10 cellular contexts compared by ENCODE assay signal in the genomic region with DNA sequence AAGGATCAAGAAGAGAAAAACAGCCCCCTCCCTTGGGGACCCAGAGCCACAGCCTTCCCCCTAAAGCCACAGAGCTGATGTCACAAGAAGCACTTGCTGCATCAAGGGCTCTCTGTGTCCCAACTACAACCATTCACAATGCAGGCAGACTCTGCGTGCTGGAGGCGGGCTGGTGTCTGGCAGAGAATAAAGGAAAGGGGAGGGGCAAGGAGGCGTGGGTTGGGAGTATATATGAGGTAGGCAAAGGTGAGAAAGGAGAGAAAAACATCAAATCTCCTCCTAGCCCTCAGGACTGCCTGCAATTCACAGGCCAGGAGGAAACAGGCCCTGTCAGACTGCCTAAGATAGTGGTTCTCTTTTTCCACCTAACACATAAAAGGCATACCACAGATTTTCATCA. TPM values are rescaled to one million over a fixed set of nuclear protein-coding genes. Genes with fewer than 3 reads are reported as not detected.
DNase-seq lines count a peak whose midpoint lies in the region; ATAC-seq and TF ChIP-seq lines count a peak whose summit lies in the region.
"Had no signal": no experiment of that assay in that cellular context is flagged by ENCODE, and none has a peak within 500 bp of the region (broad histone marks: within the 10 kb centered on the region; RNA-seq: fewer than 3 reads in every experiment).

No MANE protein-coding gene starts in this region.

- H3K27ac Mint-ChIP-seq in HFFc6, result no peak overlapping the region

- peak in 5 of 8 donors; percentile 31 to 59 (median 48) for ATAC-seq in heart right ventricle
- ATAC-seq in mucosa of descending colon, result peak; percentile 77

- peaks cover 6% of the 10 kb centered on the region for H3K4me1 Mint-ChIP-seq in HFFc6 (ENCODE audit: low read depth)

- H3K27me3 Mint-ChIP-seq in HFFc6 (ENCODE audit: insufficient read depth), result peaks cover 2% of the 10 kb centered on the region; the same call in 1 of the 2 replicates

- H3K36me3 ChIP-seq in heart right ventricle (no peaks in the 10 kb centered on the region), right atrium auricular region (no peaks in the 10 kb centered on the region), mucosa of descending colon (ENCODE audit: low read depth) (no peaks in the 10 kb centered on the region), stomach (no peaks in the 10 kb centered on the region)

- no peak for DNase-seq in heart right ventricle
- DNase-seq in right atrium auricular region (ENCODE audit: low spot score), result no peak
- peak; percentile 37 for DNase-seq in activated T-cell treated with anti-CD3 and anti-CD28 coated beads for 48 hours (ENCODE audit: low read depth)
- peak; percentile 76 to 89 (median 79) for DNase-seq in mucosa of descending colon
- DNase-seq in stomach, result peak; percentile 66
- no peak for DNase-seq in HFFc6
- no peak for DNase-seq in retina
- no peak for DNase-seq in G401 (ENCODE audit: low spot score)

- H3K27ac ChIP-seq in heart right ventricle (no peak overlapping the region), right atrium auricular region (no peak overlapping the region), stomach (peak overlapping the region in 4 of 5 donors; percentile 3 to 62 (median 28))

- in situ Hi-C loops in G401 (cut with HindIII; ENCODE audit: low sequenced_read_pairs), result no loop called here

- H3K9me3 Mint-ChIP-seq in HFFc6, result no peaks in the 10 kb centered on the region

- TF ChIP-seq EP300 in stomach (IDR thresholded peaks at IDR 0.05), result no peak

- H3K27me3 ChIP-seq in heart right ventricle (no peaks in the 10 kb centered on the region), right atrium auricular region (no peaks in the 10 kb centered on the region), stomach (no peaks in the 10 kb centered on the region)

- intact Hi-C loops in heart right ventricle (cut with DNase I), result no loop called here
- intact Hi-C loops in mucosa of descending colon (cut with DNase I, micrococcal nuclease), result no loop called here
- intact Hi-C loops in stomach (cut with DNase I; ENCODE audit: low total_unique reads), result no loop called here

- 71 to 76% methylated on average over 3 of the region's 3 CpGs for WGBS in heart right ventricle, 2 donors
- 24 to 51% (median 42%) methylated on average over 3 of the region's 3 CpGs for WGBS in stomach, 5 donors

- H3K9me3 ChIP-seq in heart right ventricle, result no peaks in the 10 kb centered on the region
- no peaks in the 10 kb centered on the region for H3K9me3 ChIP-seq in right atrium auricular region
- no peaks in the 10 kb centered on the region for H3K9me3 ChIP-seq in mucosa of descending colon
- H3K9me3 ChIP-seq in stomach, result no peaks in the 10 kb centered on the region

- H3K4me3 ChIP-seq in heart right ventricle (no peak overlapping the region), right atrium auricular region (no peak overlapping the region), mucosa of descending colon (no peak overlapping the region), stomach (no peak overlapping the region)

- TF ChIP-seq POLR2A in stomach (IDR thresholded peaks at IDR 0.05), result no peak

- H3K4me1 ChIP-seq in heart right ventricle, result peaks cover 4 to 38% (median 18%) of the 10 kb centered on the region in 9 donors
- peaks cover 0 to 17% of the 10 kb centered on the region in 2 donors for H3K4me1 ChIP-seq in right atrium auricular region
- peaks cover 46% of the 10 kb centered on the region for H3K4me1 ChIP-seq in mucosa of descending colon (ENCODE audit: low read depth)
- peaks cover 25 to 64% (median 49%) of the 10 kb centered on the region in 4 donors for H3K4me1 ChIP-seq in stomach

- no peaks in the 10 kb centered on the region for H3K36me3 Mint-ChIP-seq in HFFc6 (ENCODE audit: low read depth)

- H3K4me3 Mint-ChIP-seq in HFFc6, result no peak overlapping the region

- TF ChIP-seq CTCF in heart right ventricle (IDR thresholded peaks at IDR 0.05) (no peak), right atrium auricular region (IDR thresholded peaks at IDR 0.05) (no peak), mucosa of descending colon (IDR thresholded peaks at IDR 0.05) (no peak), stomach (IDR thresholded peaks at IDR 0.05) (no peak), HFFc6 (IDR thresholded peaks at IDR 0.05) (no peak)

RNA-seq across cellular contexts. Expression of a gene that starts 48.7 kb away (rescaled TPM):
- total RNA-seq in heart right ventricle (under 1 TPM in 1 of 10 donors, not detected in 9; 0.16 TPM), right atrium auricular region (not detected), mucosa of descending colon (10 to 100 TPM; 31.0 to 91.2 (median 57.6) TPM), stomach (10 to 100 TPM in 4 of 5 donors, under 1 TPM in 1; 0.58 to 59.1 (median 16.5) TPM)
- polyA plus RNA-seq in heart right ventricle (under 1 TPM in 1 of 2 donors, not detected in 1; 0.03 TPM), stomach (1 to 10 TPM; 6.4 to 9.0 (median 7.8) TPM)
- total RNA-seq in HFFc6 (2021; fragmentation: NEBNext Ultra II Directional; extraction: Animal tissue kit (Norgen Biotek cat#: 25700)), result not detected
- total RNA-seq in G401 (2014; rRNA removed; shearing (Covaris generic)), result not detected in 2 replicates
- total RNA-seq: SK-MEL-5 had no signal
- polyA plus RNA-seq: AG04450 had no signal

RNA-seq across cellular contexts. Expression of a gene that starts 51.1 kb away (rescaled TPM):
- total RNA-seq in heart right ventricle (10 to 100 TPM in 1 of 10 donors, 1 to 10 TPM in 9; 4.7 to 12.0 (median 7.1) TPM), right atrium auricular region (1 to 10 TPM; 8.3 to 8.4 TPM), mucosa of descending colon (10 to 100 TPM; 31.9 to 63.6 (median 41.7) TPM), stomach (10 to 100 TPM in 3 of 5 donors, 1 to 10 TPM in 2; 4.5 to 25.5 (median 13.2) TPM)
- polyA plus RNA-seq in heart right ventricle (1 to 10 TPM; 3.8 to 9.6 TPM), stomach (10 to 100 TPM; 10.3 to 19.1 (median 10.4) TPM)
- total RNA-seq in HFFc6 (2021; fragmentation: NEBNext Ultra II Directional; extraction: Animal tissue kit (Norgen Biotek cat#: 25700)), result 10 to 100 TPM; 12.0 to 16.6 (median 14.1) TPM
- 31.7 TPM in 2 replicates for total RNA-seq in G401 (2014; rRNA removed; shearing (Covaris generic))

Comparison
In these comparisons a context has a peak if more than half of its experiments do, and no peak if none do; other contexts are left out.
1. DNase-seq: peak in activated T-cell treated with anti-CD3 and anti-CD28 coated beads for 48 hours (single experiment), mucosa of descending colon (3 of 3) and stomach (single experiment); none in heart right ventricle (0 of 2), right atrium auricular region (single experiment), HFFc6 (single experiment), retina (single experiment) and G401 (single experiment).
2. H3K27ac ChIP-seq: peak in stomach (4 of 5); none in heart right ventricle (0 of 10) and right atrium auricular region (0 of 2).